ENCODE assay signal across 20 cellular contexts in genomic region chr6:168782211-168782729, GRCh38.
"Had no signal": no experiment of that assay in that cellular context is flagged by ENCODE, and none has a peak within 500 bp of the region (broad histone marks: within the 10 kb centered on the region; RNA-seq: fewer than 3 reads in every experiment).

No MANE protein-coding gene starts in this region.

- H3K27ac Mint-ChIP-seq: activated naive CD8-positive, alpha-beta T cell treated with anti-CD3 and anti-CD28 coated beads for 36 hours; endodermal cell had no signal

- DNase-seq: activated CD4-positive, alpha-beta T cell treated with anti-CD3 and anti-CD28 coated beads, Interleukin-2, amount 50 U/mL, for 1 hour; activated CD4-positive, CD25-positive, alpha-beta regulatory T cell treated with anti-CD3 and anti-CD28 coated beads, Interleukin-2, amount 50 U/mL, for 72 hours; activated naive CD4-positive, alpha-beta T cell; activated naive CD8-positive, alpha-beta T cell treated with anti-CD3 and anti-CD28 coated beads for 36 hours; caudate nucleus; dorsolateral prefrontal cortex; endodermal cell; foreskin keratinocyte; islet precursor cell; left colon; lower lobe of right lung; stimulated activated naive CD8-positive, alpha-beta T cell treated with anti-CD3 and anti-CD28 coated beads, Interleukin-15, Interleukin-2, amounts not matched to agents 100 U/mL and 50 U/mL, for 24 hours; T1000; upper lobe of left lung had no signal

- ATAC-seq: foreskin keratinocyte; left colon; lower lobe of right lung; stimulated activated naive CD8-positive, alpha-beta T cell treated with anti-CD3 and anti-CD28 coated beads, Interleukin-15, Interleukin-2, amounts not matched to agents 100 U/mL and 50 U/mL, for 24 hours had no signal

- H3K4me3 Mint-ChIP-seq: activated naive CD8-positive, alpha-beta T cell treated with anti-CD3 and anti-CD28 coated beads for 36 hours; brain; endodermal cell had no signal

- H3K4me1 Mint-ChIP-seq: activated naive CD8-positive, alpha-beta T cell treated with anti-CD3 and anti-CD28 coated beads for 36 hours; endodermal cell had no signal

- H3K4me3 ChIP-seq: dorsolateral prefrontal cortex, lower lobe of right lung, prostate gland, right atrium auricular region, skin epidermis, suprapubic skin, upper lobe of left lung had no signal

- H3K4me1 ChIP-seq: foreskin keratinocyte, lower lobe of right lung, prostate gland, right atrium auricular region, suprapubic skin, upper lobe of left lung had no signal

- H3K36me3 ChIP-seq: lower lobe of right lung, prostate gland, right atrium auricular region, suprapubic skin, upper lobe of left lung had no signal

- H3K9me3 Mint-ChIP-seq: activated naive CD8-positive, alpha-beta T cell treated with anti-CD3 and anti-CD28 coated beads for 36 hours had no signal

- H3K9me3 ChIP-seq: lower lobe of right lung, prostate gland, suprapubic skin, upper lobe of left lung had no signal

- H3K36me3 Mint-ChIP-seq: activated naive CD8-positive, alpha-beta T cell treated with anti-CD3 and anti-CD28 coated beads for 36 hours; brain had no signal

- H3K27me3 ChIP-seq: foreskin keratinocyte, right atrium auricular region, upper lobe of left lung had no signal

- H3K27ac ChIP-seq: dorsolateral prefrontal cortex, epithelial cell of prostate, foreskin keratinocyte, lower lobe of right lung, prostate gland, right atrium auricular region, skin epidermis, suprapubic skin, upper lobe of left lung had no signal
